In genomic region chr7:23467281-23467680, GRCh38 we compare ENCODE assay signal across 10 cellular contexts. TPM values are rescaled to one million over a fixed set of nuclear protein-coding genes. Genes with fewer than 3 reads are reported as not detected.
DNase-seq lines count a peak whose midpoint lies in the region; ATAC-seq and TF ChIP-seq lines count a peak whose summit lies in the region.
"Had no signal": no experiment of that assay in that cellular context is flagged by ENCODE, and none has a peak within 500 bp of the region (broad histone marks: within the 10 kb centered on the region; RNA-seq: fewer than 3 reads in every experiment).

No MANE protein-coding gene starts in this region.

- H3K27ac ChIP-seq in cardiac muscle cell = peak overlapping the region; percentile 96
- H3K27ac ChIP-seq in right cardiac atrium (ENCODE audit: low read length) = no peak overlapping the region
- peak overlapping the region; percentile 78; the same call in 1 of the 2 replicates for H3K27ac ChIP-seq in SJCRH30
- H3K27ac ChIP-seq: heart right ventricle had no signal

- WGBS in right cardiac atrium = 24% methylated on average over 7 of the region's 7 CpGs

- H3K4me3 Mint-ChIP-seq in stimulated activated memory B cell treated with anti-CD40 and anti-IgM and Interleukin-4, amounts not matched to agents 10 μg/mL and 1 μg/mL and 100 μg/mL, for 72 hours = peak overlapping the region; percentile 74

- H3K27me3 ChIP-seq in cardiac muscle cell = no peaks in the 10 kb centered on the region
- H3K27me3 ChIP-seq in right cardiac atrium (ENCODE audit: control insufficient read depth, insufficient read depth) = peaks cover 2% of the 10 kb centered on the region
- H3K27me3 ChIP-seq in SJCRH30 = no peaks in the 10 kb centered on the region

- intact Hi-C loops in right cardiac atrium (cut with DNase I) = no loop called here

- H3K9me3 ChIP-seq in cardiac muscle cell (ENCODE audit: low read depth) (no peaks in the 10 kb centered on the region), right cardiac atrium (ENCODE audit: control insufficient read depth, low read length) (no peaks in the 10 kb centered on the region), SJCRH30 (replicated peaks) (no peaks in the 10 kb centered on the region)
- H3K9me3 ChIP-seq: heart right ventricle had no signal

- DNase-seq in cardiac muscle cell (ENCODE audit: low read depth in 1 of 2, low spot score in 1 of 2) (peak in 1 of 2 donors; percentile 23), right cardiac atrium (no peak), SJCRH30 (peak; percentile 22 to 37), fibroblast of the aortic adventitia (ENCODE audit: low read depth) (peak; percentile 23), left lobe of liver (ENCODE audit: low spot score) (no peak), NCI-H446 treated with DMSO at 0.1 percent for 48 hours (lab: John Stamatoyannopoulos, UW) (no peak)
- DNase-seq: DMS153, heart right ventricle had no signal

- H3K4me3 ChIP-seq in cardiac muscle cell (peak overlapping the region; percentile 72), right cardiac atrium (ENCODE audit: low read length) (no peak overlapping the region), SJCRH30 (peak overlapping the region; percentile 87), fibroblast of the aortic adventitia (ENCODE audit: low read depth, low read length) (peak overlapping the region; percentile 78)

- TF ChIP-seq CTCF in cardiac muscle cell (IDR thresholded peaks at IDR 0.05; ENCODE audit: low read depth, low read length) (no peak), fibroblast of the aortic adventitia (IDR thresholded peaks at IDR 0.05; ENCODE audit: insufficient read depth, low read length) (no peak)

- H3K27ac Mint-ChIP-seq in stimulated activated memory B cell treated with anti-CD40 and anti-IgM and Interleukin-4, amounts not matched to agents 10 μg/mL and 1 μg/mL and 100 μg/mL, for 72 hours = peak overlapping the region; percentile 38

- no peaks in the 10 kb centered on the region for H3K36me3 Mint-ChIP-seq in stimulated activated memory B cell treated with anti-CD40 and anti-IgM and Interleukin-4, amounts not matched to agents 10 μg/mL and 1 μg/mL and 100 μg/mL, for 72 hours

- no peaks in the 10 kb centered on the region for H3K9me3 Mint-ChIP-seq in stimulated activated memory B cell treated with anti-CD40 and anti-IgM and Interleukin-4, amounts not matched to agents 10 μg/mL and 1 μg/mL and 100 μg/mL, for 72 hours

- H3K4me1 Mint-ChIP-seq in stimulated activated memory B cell treated with anti-CD40 and anti-IgM and Interleukin-4, amounts not matched to agents 10 μg/mL and 1 μg/mL and 100 μg/mL, for 72 hours = peaks cover 32% of the 10 kb centered on the region

- peaks cover 61% of the 10 kb centered on the region for H3K27me3 Mint-ChIP-seq in stimulated activated memory B cell treated with anti-CD40 and anti-IgM and Interleukin-4, amounts not matched to agents 10 μg/mL and 1 μg/mL and 100 μg/mL, for 72 hours

- H3K4me1 ChIP-seq in cardiac muscle cell (ENCODE audit: low read depth) (peaks cover 41% of the 10 kb centered on the region), right cardiac atrium (ENCODE audit: control insufficient read depth, insufficient read depth, low read length) (peaks cover 2% of the 10 kb centered on the region), SJCRH30 (peaks cover 12% of the 10 kb centered on the region; the same call in 1 of the 2 replicates)

- no peak for ATAC-seq in right cardiac atrium
- ATAC-seq in stimulated activated memory B cell treated with anti-CD40 and anti-IgM and Interleukin-4, amounts not matched to agents 10 μg/mL and 1 μg/mL and 100 μg/mL, for 72 hours = no peak
- ATAC-seq in HG03159 (IDR thresholded peaks at IDR 0.05; ENCODE audit: unreplicated experiment) = no peak
- no peak for ATAC-seq in left lobe of liver

- no peaks in the 10 kb centered on the region for H3K36me3 ChIP-seq in cardiac muscle cell
- peaks cover 20% of the 10 kb centered on the region for H3K36me3 ChIP-seq in SJCRH30
- H3K36me3 ChIP-seq: heart right ventricle had no signal

RNA-seq across cellular contexts. Expression of gene IGF2BP3, which starts 3.0 kb away (rescaled TPM):
- total RNA-seq in cardiac muscle cell (44.9 and 59.3 TPM in 2 replicates), right cardiac atrium (under 1 TPM in 2 of 4 donors, not detected in 2; 0.14 to 0.22 TPM), fibroblast of the aortic adventitia (ENCODE audit: low replicate concordance) (2.9 and 116 TPM in 2 replicates), left lobe of liver (0.78 TPM)
- polyA plus RNA-seq in cardiac muscle cell (30.5 and 45.5 TPM in 2 replicates), right cardiac atrium (0.02 TPM)
- 105 and 120 TPM in 2 replicates for total RNA-seq in SJCRH30 (2014; rRNA removed; shearing (Covaris generic))

Comparison
In these comparisons a context has a peak if more than half of its experiments do, and no peak if none do; other contexts are left out.
1. DNase-seq: peak in SJCRH30 (2 of 2) and fibroblast of the aortic adventitia (single experiment); none in right cardiac atrium (0 of 3), left lobe of liver (single experiment) and NCI-H446 treated with DMSO at 0.1 percent for 48 hours (single experiment).